7 cellular contexts compared by ENCODE assay signal in the genomic region with DNA sequence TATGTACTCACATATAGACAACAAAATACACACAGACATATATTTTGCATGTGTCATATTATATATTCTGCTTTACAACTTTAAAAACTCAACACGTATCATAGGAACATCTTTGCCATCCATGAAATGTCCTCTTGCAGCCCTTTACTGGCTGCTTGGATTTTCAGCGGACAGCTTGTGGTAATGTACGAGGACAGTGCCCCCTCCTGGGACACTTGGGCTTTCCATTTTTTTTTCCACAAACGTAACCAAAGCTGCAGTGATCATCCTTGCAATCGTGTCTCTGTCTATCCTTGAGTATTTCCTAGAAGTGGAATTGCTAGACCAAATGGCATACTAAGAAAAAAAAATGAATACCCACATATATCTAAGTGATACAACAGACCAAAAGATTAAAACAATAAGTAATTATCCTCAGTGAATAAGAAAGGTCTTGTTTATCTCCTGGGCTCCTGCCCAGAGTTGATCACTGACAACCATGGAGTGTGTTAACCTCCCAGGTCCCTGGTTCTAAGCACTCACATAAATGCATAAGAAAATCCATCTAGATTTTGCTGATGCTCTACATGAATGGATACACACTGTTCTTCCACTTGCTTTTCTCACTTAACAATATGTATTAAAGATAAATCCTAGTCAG. TPM values are rescaled to one million over a fixed set of nuclear protein-coding genes. Genes with fewer than 3 reads are reported as not detected.
DNase-seq lines count a peak whose midpoint lies in the region; ATAC-seq, FAIRE-seq and TF ChIP-seq lines count a peak whose summit lies in the region.

No MANE protein-coding gene starts in this region.

- POLR2A ChIA-PET in K562 (lab: Yijun Ruan, JAX) = interaction anchor here (1.0 kb wide), 1 partner anchor 96 kb away, joined by 3 read pairs; no protein-coding TSS in a partner anchor

- no peaks in the 10 kb centered on the region for H3K9me3 Mint-ChIP-seq in activated naive CD8-positive, alpha-beta T cell treated with anti-CD3 and anti-CD28 coated beads, Interleukin-2, amount 50 U/mL, for 24 hours

- H3K27me3 ChIP-seq in K562 (ENCODE audit: control insufficient read depth in 2 of 2, insufficient read depth in 2 of 2, low read length in 2 of 2) (peaks cover 25 to 36% of the 10 kb centered on the region in 2 experiments; a peak in 3 of 5 replicates), tibial nerve (no peaks in the 10 kb centered on the region)

- intact Hi-C loops in K562 (cut with micrococcal nuclease) = loop anchor here (5.0 kb wide), 1 partner anchor 95 kb away; no protein-coding TSS in a partner anchor

- peak; percentile 92 for FAIRE-seq in K562 (lab: Jason Lieb, UNC)

- H3K27ac Mint-ChIP-seq in activated naive CD8-positive, alpha-beta T cell treated with anti-CD3 and anti-CD28 coated beads, Interleukin-2, amount 50 U/mL, for 24 hours = no peak overlapping the region

- H3K9me3 ChIP-seq in K562 (replicated peaks; ENCODE audit: control insufficient read depth, insufficient read depth, low read depth, low read length) (no peaks in the 10 kb centered on the region), tibial nerve (no peaks in the 10 kb centered on the region)

- no peaks in the 10 kb centered on the region for H4K20me1 ChIP-seq in K562 (replicated peaks; ENCODE audit: control insufficient read depth, insufficient read depth, low read length)

- H3K4me2 ChIP-seq in K562 (ENCODE audit: insufficient read depth, low read length) = no peak overlapping the region

- H3K36me3 Mint-ChIP-seq in activated naive CD8-positive, alpha-beta T cell treated with anti-CD3 and anti-CD28 coated beads, Interleukin-2, amount 50 U/mL, for 24 hours (ENCODE audit: low read depth) = no peaks in the 10 kb centered on the region

- TF ChIP-seq POLR2A in K562 (conservative IDR thresholded peaks at IDR 0.05) (no peak), tibial nerve (IDR thresholded peaks at IDR 0.05) (no peak)

- 2% methylated on average over 5 of the region's 5 CpGs for WGBS in K562 (ENCODE audit: insufficient coverage, low coverage, missing lambda C conversion rate)
- 1 to 3% methylated on average over 5 of the region's 5 CpGs for WGBS in tibial nerve, 2 donors

- H3K79me2 ChIP-seq in K562 (ENCODE audit: control insufficient read depth, insufficient read depth, low read length) = no peaks in the 10 kb centered on the region

- H3K27me3 Mint-ChIP-seq in activated naive CD8-positive, alpha-beta T cell treated with anti-CD3 and anti-CD28 coated beads, Interleukin-2, amount 50 U/mL, for 24 hours = peaks cover 26% of the 10 kb centered on the region

- no peak overlapping the region for H3K4me3 Mint-ChIP-seq in activated naive CD8-positive, alpha-beta T cell treated with anti-CD3 and anti-CD28 coated beads, Interleukin-2, amount 50 U/mL, for 24 hours

- ATAC-seq in K562 = peak; percentile 81
- no peak for ATAC-seq in activated naive CD8-positive, alpha-beta T cell treated with anti-CD3 and anti-CD28 coated beads, Interleukin-2, amount 50 U/mL, for 24 hours

- TF ChIP-seq CTCF in K562 (IDR thresholded peaks at IDR 0.05 in 2 of 3, conservative IDR thresholded peaks at IDR 0.05 in 1 of 3; ENCODE audit: insufficient read depth in 2 of 3, low read depth in 1 of 3, low read length in 3 of 3) (peak; percentile 74 to 80 (median 75)), tibial nerve (IDR thresholded peaks at IDR 0.05) (peak; percentile 41 to 80 (median 61)), GM20000 (IDR thresholded peaks at IDR 0.05; ENCODE audit: extremely low read depth, missing control alignments) (no peak)

- H3K27ac ChIP-seq in K562 (ENCODE audit: extremely low read depth, low read depth, low read length) = no peak overlapping the region
- H3K27ac ChIP-seq in tibial nerve = no peak overlapping the region

- H3K9ac ChIP-seq in K562 (ENCODE audit: insufficient read depth in 1 of 2, low read depth in 2 of 2, low read length in 2 of 2) = no peak overlapping the region

- CTCF ChIA-PET in K562 (lab: Yijun Ruan, JAX; ENCODE audit: low intra/inter-chr PET ratio) = no interaction called here

- in situ Hi-C loops in K562 (cut with MboI) = no loop called here

- DNase-seq in GM03348 (ENCODE audit: low spot score) = peak; percentile 85
- DNase-seq in NCI-H1694 (lab: John Stamatoyannopoulos, UW) = peak; percentile 12
- peak; percentile 49 to 64 (median 62) for DNase-seq in K562 (ENCODE audit: extremely low read depth in 1 of 4, low spot score in 3 of 4)
- peak; percentile 77 for DNase-seq in iris pigment epithelial cell (ENCODE audit: low read depth)
- DNase-seq in tibial nerve (ENCODE audit: low spot score in 2 of 2) = peak in 1 of 2 donors; percentile 50
- DNase-seq in activated naive CD8-positive, alpha-beta T cell treated with anti-CD3 and anti-CD28 coated beads, Interleukin-2, amount 50 U/mL, for 24 hours = no peak
- no peak for DNase-seq in GM20000 (ENCODE audit: low spot score)

- H3K4me3 ChIP-seq in K562 = no peak overlapping the region
- no peak overlapping the region for H3K4me3 ChIP-seq in tibial nerve

- no peak for TF ChIP-seq EP300 in K562 (IDR thresholded peaks at IDR 0.05; ENCODE audit: low read length)
- no peak for TF ChIP-seq EP300 in tibial nerve (IDR thresholded peaks at IDR 0.05)

- H3K4me1 ChIP-seq in K562 (replicated peaks in 1 of 2; ENCODE audit: control insufficient read depth in 2 of 2, insufficient read depth in 2 of 2, low read length in 2 of 2) (no peaks in the 10 kb centered on the region), tibial nerve (peaks cover 0 to 7% (median 0%) of the 10 kb centered on the region in 4 donors)

- H3K4me1 Mint-ChIP-seq in activated naive CD8-positive, alpha-beta T cell treated with anti-CD3 and anti-CD28 coated beads, Interleukin-2, amount 50 U/mL, for 24 hours = peaks cover 5% of the 10 kb centered on the region

- no peaks in the 10 kb centered on the region for H3K36me3 ChIP-seq in K562 (ENCODE audit: control insufficient read depth, insufficient read depth, low read length)
- H3K36me3 ChIP-seq in tibial nerve = no peaks in the 10 kb centered on the region

- H3K9me1 ChIP-seq in K562 (ENCODE audit: control insufficient read depth, insufficient read depth, low read length) = no peaks in the 10 kb centered on the region

- TF ChIP-seq RAD21 in K562 (CRISPR knock-in tag; conservative IDR thresholded peaks at IDR 0.05 in 1 of 2, IDR thresholded peaks at IDR 0.05 in 1 of 2) = peak; percentile 52 to 71; a peak in 3 of 4 replicates

- BruUV-seq in K562 (replicated peaks; lab: Mats Ljungman, UMichigan) = no TSS peak

- no peak overlapping the region for H2AFZ ChIP-seq in K562 (ENCODE audit: low read depth, low read length)

TF ChIP-seq in K562, 482 proteins besides CTCF, POLR2A, EP300 and RAD21 (continues in another document):
- TF ChIP-seq FOXA1 (IDR thresholded peaks at IDR 0.05; ENCODE audit: borderline replicate concordance) (no peak), NR3C1 (CRISPR knock-in tag; IDR thresholded peaks at IDR 0.05) (no peak), ZNF384 (IDR thresholded peaks at IDR 0.05; ENCODE audit: low read depth, low read length) (peak; percentile 76), STAG1 (CRISPR knock-in tag; IDR thresholded peaks at IDR 0.05; ENCODE audit: borderline replicate concordance) (peak; percentile 29; the same call in 1 of the 2 replicates), SMC3 (conservative IDR thresholded peaks at IDR 0.05; ENCODE audit: insufficient read depth, low read depth, low read length) (0 out of 2 replicates have a peak, but pooled peaks have one; percentile 32)

RNA-seq across cellular contexts. Expression of gene BPI, which starts 18.1 kb away (rescaled TPM):
- not detected in 2 replicates for total RNA-seq in K562 (2011; cell fraction: chromatin; rRNA removed; ENCODE audit: low replicate concordance)
- not detected in 2 replicates for total RNA-seq in K562 (2011; cell fraction: nucleolus; rRNA removed)
- not detected in 2 replicates for total RNA-seq in K562 (2011; cell fraction: nucleoplasm; rRNA removed)
- total RNA-seq in K562 (2014; rRNA removed) (not detected in 2 replicates), K562 (2014; rRNA removed; fragmentation: Illumina TruSeq; extraction: Trizol) (not detected in 2 replicates), K562 (2015; rRNA removed; fragmentation: Illumina TruSeq; extraction: Trizol) (not detected in 2 replicates), K562 (2021) (not detected in 2 replicates), tibial nerve (under 1 TPM in 1 of 4 donors, not detected in 3; 0.84 TPM)
- polyA plus RNA-seq in K562 (2011; rRNA removed) (not detected in 2 replicates), K562 (2014; fragmentation: Illumina TruSeq; extraction: Trizol) (not detected in 2 replicates), K562 (2014; fragmentation: Nextera tagmentation; extraction: Ambion mirVana) (not detected), K562 (2014; rRNA removed) (not detected in 2 replicates)
- not detected in 2 replicates for polyA plus RNA-seq in K562 (2011; cell fraction: cytosol; rRNA removed)
- not detected in 2 replicates for polyA plus RNA-seq in K562 (2011; cell fraction: nucleus; rRNA removed)
- polyA plus RNA-seq in K562 (2012) = not detected in 2 replicates
- polyA minus RNA-seq in K562 (2011; rRNA and poly(A)+ RNA removed) = not detected in 2 replicates
- not detected in 2 replicates for polyA minus RNA-seq in K562 (2011; cell fraction: cytosol; rRNA and poly(A)+ RNA removed)
- polyA minus RNA-seq in K562 (2011; cell fraction: nucleus; rRNA and poly(A)+ RNA removed) = not detected in 2 replicates

RNA-seq across cellular contexts. Expression of gene LBP, which starts 24.2 kb away (rescaled TPM):
- not detected in 2 replicates for total RNA-seq in K562 (2011; cell fraction: chromatin; rRNA removed; ENCODE audit: low replicate concordance)
- not detected in 2 replicates for total RNA-seq in K562 (2011; cell fraction: nucleolus; rRNA removed)
- not detected in 2 replicates for total RNA-seq in K562 (2011; cell fraction: nucleoplasm; rRNA removed)
- total RNA-seq in K562 (2014; rRNA removed) = 0.08 TPM in 1 of 2 replicates, not detected in the other
- total RNA-seq in K562 (2014; rRNA removed; fragmentation: Illumina TruSeq; extraction: Trizol) = not detected in 2 replicates
- total RNA-seq in K562 (2015; rRNA removed; fragmentation: Illumina TruSeq; extraction: Trizol) = 0.07 and 0.11 TPM in 2 replicates
- 0.11 and 0.31 TPM in 2 replicates for total RNA-seq in K562 (2021)
- polyA plus RNA-seq in K562 (2011; rRNA removed) = 0.10 TPM in 1 of 2 replicates, not detected in the other
- 0.12 and 0.15 TPM in 2 replicates for polyA plus RNA-seq in K562 (2011; cell fraction: cytosol; rRNA removed)
- polyA plus RNA-seq in K562 (2011; cell fraction: nucleus; rRNA removed) = not detected in 2 replicates
- polyA plus RNA-seq in K562 (2012) = 0.17 and 0.22 TPM in 2 replicates
- 0.15 TPM in 1 of 2 replicates, not detected in the other for polyA plus RNA-seq in K562 (2014; fragmentation: Illumina TruSeq; extraction: Trizol)
- under 1 TPM; 0.06 to 0.07 TPM for polyA plus RNA-seq in K562 (2014; fragmentation: Nextera tagmentation; extraction: Ambion mirVana)
- polyA plus RNA-seq in K562 (2014; rRNA removed) = not detected in 2 replicates
- 0.11 and 0.18 TPM in 2 replicates for polyA minus RNA-seq in K562 (2011; rRNA and poly(A)+ RNA removed)
- polyA minus RNA-seq in K562 (2011; cell fraction: cytosol; rRNA and poly(A)+ RNA removed) = not detected in 2 replicates
- polyA minus RNA-seq in K562 (2011; cell fraction: nucleus; rRNA and poly(A)+ RNA removed) = not detected in 2 replicates
- total RNA-seq in tibial nerve = 10 to 100 TPM in 1 of 4 donors, 1 to 10 TPM in 1, not detected in 2; 2.2 to 30.0 TPM

Comparison
In these comparisons a context has a peak if more than half of its experiments do, and no peak if none do; other contexts are left out.
1. DNase-seq: peak in GM03348 (single experiment), NCI-H1694 (single experiment), K562 (4 of 4) and iris pigment epithelial cell (single experiment); none in activated naive CD8-positive, alpha-beta T cell treated with anti-CD3 and anti-CD28 coated beads, Interleukin-2, amount 50 U/mL, for 24 hours (single experiment) and GM20000 (single experiment).